In genomic region chr11:83193315-83194283, GRCh38 we compare ENCODE assay signal across 8 cellular contexts. TPM values are rescaled to one million over a fixed set of nuclear protein-coding genes. Genes with fewer than 3 reads are reported as not detected.
DNase-seq lines count a peak whose midpoint lies in the region; ATAC-seq and TF ChIP-seq lines count a peak whose summit lies in the region.

Gene ANKRD42 (plus strand): TSS chr11:83193712. CDS start chr11:83194671, 959 bp downstream.

- no peak for TF ChIP-seq CTCF in activated CD8-positive, alpha-beta T cell treated with anti-CD3 and anti-CD28 coated beads for 36 hours (IDR thresholded peaks at IDR 0.05)
- TF ChIP-seq CTCF in lung (IDR thresholded peaks at IDR 0.05; ENCODE audit: control extremely low read depth, extremely low read depth) = no peak

- POLR2A ChIA-PET in activated CD8-positive, alpha-beta T cell treated with anti-CD3 and anti-CD28 coated beads for 36 hours (lab: Charles Lee) = interaction anchor here (0.9 to 2.8 kb wide), 7 partner anchors 9 to 292 kb away, joined by 3 to 15 read pairs (median 4); partner anchors contain the start of genes CCDC90B, DDIAS, PCF11 and PRCP

- peaks cover 10% of the 10 kb centered on the region for H3K27me3 Mint-ChIP-seq in CD4-positive, CD25-positive, alpha-beta regulatory T cell
- no peaks in the 10 kb centered on the region for H3K27me3 Mint-ChIP-seq in activated CD8-positive, alpha-beta T cell treated with anti-CD3 and anti-CD28 coated beads for 36 hours

- CTCF ChIA-PET in activated CD8-positive, alpha-beta T cell treated with anti-CD3 and anti-CD28 coated beads for 36 hours (lab: Charles Lee) = interaction anchor here (1.1 to 2.5 kb wide), 5 partner anchors 12 to 333 kb away, joined by 3 to 8 read pairs (median 5); partner anchors contain the start of gene PCF11

- no peaks in the 10 kb centered on the region for H3K9me3 ChIP-seq in CD4-positive, CD25-positive, alpha-beta regulatory T cell (ENCODE audit: control insufficient read depth in 2 of 2, low read length in 2 of 2)
- no peaks in the 10 kb centered on the region for H3K9me3 ChIP-seq in lung (ENCODE audit: control insufficient read depth in 2 of 2, insufficient read depth in 1 of 2, low read length in 1 of 2)

- H3K36me3 ChIP-seq in CD4-positive, CD25-positive, alpha-beta regulatory T cell (ENCODE audit: control insufficient read depth, insufficient read depth, low read length) = peaks cover 20% of the 10 kb centered on the region
- H3K36me3 ChIP-seq in lung (ENCODE audit: control insufficient read depth in 2 of 2, insufficient read depth in 2 of 2, low read length in 2 of 2) = peaks cover 5 to 10% of the 10 kb centered on the region in 2 donors

- H3K4me3 Mint-ChIP-seq in CD4-positive, CD25-positive, alpha-beta regulatory T cell = peak within 1 kb of the TSS; percentile 96 to 99 (median 98)
- peak within 1 kb of the TSS; percentile 98 for H3K4me3 Mint-ChIP-seq in activated CD8-positive, alpha-beta T cell treated with anti-CD3 and anti-CD28 coated beads for 36 hours

- H3K27me3 ChIP-seq in CD4-positive, CD25-positive, alpha-beta regulatory T cell (ENCODE audit: control insufficient read depth, insufficient read depth, low read length) = no peaks in the 10 kb centered on the region
- no peaks in the 10 kb centered on the region for H3K27me3 ChIP-seq in lung (ENCODE audit: control insufficient read depth, insufficient read depth)

- H3K27ac ChIP-seq in CD4-positive, CD25-positive, alpha-beta regulatory T cell (ENCODE audit: insufficient read depth, low read length, poor library complexity, severe bottlenecking) = peak within 1 kb of the TSS; percentile 96
- peak within 1 kb of the TSS; percentile 88 to 99 for H3K27ac ChIP-seq in lung (ENCODE audit: low read depth in 1 of 2, low read length in 1 of 2)

- intact Hi-C loops in activated CD8-positive, alpha-beta T cell treated with anti-CD3 and anti-CD28 coated beads for 36 hours (cut with micrococcal nuclease) = loop anchor here (2.0 to 10.0 kb wide), 3 partner anchors 33 to 291 kb away; partner anchors contain the start of genes DDIAS, PRCP and RAB30

- H3K4me1 ChIP-seq in CD4-positive, CD25-positive, alpha-beta regulatory T cell (ENCODE audit: control insufficient read depth, insufficient read depth, low read length, poor library complexity, severe bottlenecking) = peaks cover 32% of the 10 kb centered on the region
- H3K4me1 ChIP-seq in lung (ENCODE audit: control insufficient read depth in 2 of 2, insufficient read depth in 2 of 2, low read length in 2 of 2) = peaks cover 3 to 8% of the 10 kb centered on the region in 2 donors

- peaks cover 28 to 64% (median 42%) of the 10 kb centered on the region in 4 donors for H3K4me1 Mint-ChIP-seq in CD4-positive, CD25-positive, alpha-beta regulatory T cell
- peaks cover 36% of the 10 kb centered on the region for H3K4me1 Mint-ChIP-seq in activated CD8-positive, alpha-beta T cell treated with anti-CD3 and anti-CD28 coated beads for 36 hours (ENCODE audit: low read depth)

- peak; percentile 79 to 82 for ATAC-seq in CD4-positive, CD25-positive, alpha-beta regulatory T cell (ENCODE audit: low read depth in 2 of 2)
- peak; percentile 92 for ATAC-seq in GM19438 (IDR thresholded peaks at IDR 0.05; ENCODE audit: low read depth, unreplicated experiment)
- ATAC-seq in HG03575 (IDR thresholded peaks at IDR 0.05; ENCODE audit: extremely low read depth, insufficient number of reproducible peaks, low FRiP score, unreplicated experiment) = peak; percentile 64
- peak; percentile 77 for ATAC-seq in activated CD8-positive, alpha-beta T cell treated with anti-CD3 and anti-CD28 coated beads for 36 hours
- peak; percentile 93 for ATAC-seq in lung (ENCODE audit: insufficient read depth, low FRiP score)

- H3K27ac Mint-ChIP-seq in CD4-positive, CD25-positive, alpha-beta regulatory T cell = peak within 1 kb of the TSS; percentile 96 to 100 (median 98)
- peak within 1 kb of the TSS; percentile 99 for H3K27ac Mint-ChIP-seq in activated CD8-positive, alpha-beta T cell treated with anti-CD3 and anti-CD28 coated beads for 36 hours

- peaks cover 0 to 2% (median 0%) of the 10 kb centered on the region in 7 donors for H3K9me3 Mint-ChIP-seq in CD4-positive, CD25-positive, alpha-beta regulatory T cell
- H3K9me3 Mint-ChIP-seq in activated CD8-positive, alpha-beta T cell treated with anti-CD3 and anti-CD28 coated beads for 36 hours = no peaks in the 10 kb centered on the region

- DNase-seq in CD4-positive, CD25-positive, alpha-beta regulatory T cell = peak; percentile 87 to 92 (median 89)
- DNase-seq in NCI-H82 treated with DMSO at 0.1 percent for 48 hours (lab: John Stamatoyannopoulos, UW; ENCODE audit: unreplicated experiment) (peak; percentile 70), lung (ENCODE audit: low spot score) (peak; percentile 94)
- DNase-seq in activated CD8-positive, alpha-beta T cell treated with anti-CD3 and anti-CD28 coated beads for 36 hours = peak; percentile 92
- DNase-seq in effector CD4-positive, alpha-beta T cell = peak; percentile 85
- peak; percentile 60 to 68 (median 68) for DNase-seq in stimulated activated CD4-positive, alpha-beta T cell treated with anti-CD3 and anti-CD28 coated beads, TNF-alpha, amount 100 ng/mL, for 4 hours (ENCODE audit: low read depth in 3 of 3)

- H3K36me3 Mint-ChIP-seq in CD4-positive, CD25-positive, alpha-beta regulatory T cell = peaks cover 17% of the 10 kb centered on the region
- peaks cover 23% of the 10 kb centered on the region for H3K36me3 Mint-ChIP-seq in activated CD8-positive, alpha-beta T cell treated with anti-CD3 and anti-CD28 coated beads for 36 hours (ENCODE audit: low read depth)

- peak within 1 kb of the TSS; percentile 98 for H3K4me3 ChIP-seq in CD4-positive, CD25-positive, alpha-beta regulatory T cell (ENCODE audit: low read depth, low read length)
- H3K4me3 ChIP-seq in lung = peak within 1 kb of the TSS; percentile 87

- WGBS in lung, 2 donors = 0% methylated on average over 67 of the region's 67 CpGs

RNA-seq across cellular contexts. Expression of gene ANKRD42, which starts in this region (rescaled TPM):
- 4.1 TPM for total RNA-seq in CD4-positive, CD25-positive, alpha-beta regulatory T cell
- polyA plus RNA-seq in CD4-positive, CD25-positive, alpha-beta regulatory T cell = 1 to 10 TPM; 1.3 to 4.2 (median 2.8) TPM
- total RNA-seq in activated CD8-positive, alpha-beta T cell treated with anti-CD3 and anti-CD28 coated beads for 36 hours = 1 to 10 TPM; 3.8 to 4.7 TPM
- 10 to 100 TPM; 17.0 to 20.3 TPM for total RNA-seq in lung
- polyA plus RNA-seq in lung = 1 to 10 TPM; 7.5 to 8.0 TPM

Comparison
In these comparisons a context has a peak if more than half of its experiments do, and no peak if none do; other contexts are left out.
1. Peak in every context shown above with its lines: DNase-seq, ATAC-seq, H3K4me3 ChIP-seq and H3K27ac ChIP-seq.